Comparison of ENCODE assay signal across 23 cellular contexts in the genomic region with DNA sequence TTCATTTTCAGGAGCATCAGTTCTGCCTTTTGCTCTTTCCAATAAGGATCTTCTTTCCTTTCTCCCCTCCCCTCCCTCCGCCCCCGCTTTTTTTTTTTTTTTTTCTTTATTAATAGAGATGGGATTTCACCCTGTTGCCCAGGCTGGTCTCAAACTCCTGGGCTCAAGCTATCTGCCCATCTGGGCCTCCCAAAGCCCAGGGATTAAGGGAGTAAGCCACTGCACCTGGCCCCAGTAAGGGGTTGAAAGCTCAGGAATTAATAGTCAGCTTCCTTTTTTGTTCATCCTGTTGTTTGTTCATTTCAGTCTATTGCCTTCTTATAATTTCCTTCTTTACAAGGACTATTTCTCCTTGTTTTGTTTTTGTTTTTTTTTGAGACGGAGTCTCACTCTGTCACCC.
"Had no signal": no experiment of that assay in that cellular context is flagged by ENCODE, and none has a peak within 500 bp of the region (broad histone marks: within the 10 kb centered on the region; RNA-seq: fewer than 3 reads in every experiment).

No MANE protein-coding gene starts in this region.

- ATAC-seq: esophagus mucosa; gastroesophageal sphincter; lower lobe of right lung; psoas muscle; right lobe of liver; stimulated activated memory B cell treated with anti-CD40 and anti-IgM and Interleukin-4, amounts not matched to agents 10 μg/mL and 1 μg/mL and 100 μg/mL, for 72 hours; stimulated activated naive CD8-positive, alpha-beta T cell treated with anti-CD3 and anti-CD28 coated beads, Interleukin-15, amount 100 ng/mL, for 72 hours had no signal

- H3K4me1 Mint-ChIP-seq: memory B cell; naive B cell; stimulated activated memory B cell treated with anti-CD40 and anti-IgM and Interleukin-4, amounts not matched to agents 10 μg/mL and 1 μg/mL and 100 μg/mL, for 72 hours; stimulated activated naive CD8-positive, alpha-beta T cell treated with anti-CD3 and anti-CD28 coated beads, Interleukin-15, amount 100 ng/mL, for 72 hours had no signal

- H3K36me3 ChIP-seq: gastroesophageal sphincter, left ventricle myocardium inferior, lower lobe of right lung, neutrophil, right lobe of liver, spleen, thoracic aorta, transverse colon had no signal

- H3K9me3 ChIP-seq: gastroesophageal sphincter, left ventricle myocardium inferior, lower lobe of right lung, neutrophil, psoas muscle, right lobe of liver, spleen, thoracic aorta, transverse colon had no signal

- H3K9me3 Mint-ChIP-seq: memory B cell; naive B cell; stimulated activated memory B cell treated with anti-CD40 and anti-IgM and Interleukin-4, amounts not matched to agents 10 μg/mL and 1 μg/mL and 100 μg/mL, for 72 hours; stimulated activated naive CD8-positive, alpha-beta T cell treated with anti-CD3 and anti-CD28 coated beads, Interleukin-15, amount 100 ng/mL, for 72 hours had no signal

- H3K27ac Mint-ChIP-seq: memory B cell; naive B cell; stimulated activated memory B cell treated with anti-CD40 and anti-IgM and Interleukin-4, amounts not matched to agents 10 μg/mL and 1 μg/mL and 100 μg/mL, for 72 hours; stimulated activated naive CD8-positive, alpha-beta T cell treated with anti-CD3 and anti-CD28 coated beads, Interleukin-15, amount 100 ng/mL, for 72 hours had no signal

- H3K4me1 ChIP-seq: gastroesophageal sphincter, left ventricle myocardium inferior, lower lobe of right lung, psoas muscle, right lobe of liver, spleen, transverse colon had no signal

- H3K27me3 ChIP-seq: gastroesophageal sphincter, right lobe of liver, spleen, transverse colon had no signal

- H3K4me3 ChIP-seq: coronary artery, gastroesophageal sphincter, left ventricle myocardium inferior, lower lobe of right lung, psoas muscle, right lobe of liver, spleen, thoracic aorta, transverse colon had no signal

- DNase-seq: effector CD4-positive, alpha-beta T cell; glutamatergic neuron; islet precursor cell; left ventricle myocardium inferior; lower lobe of right lung; midbrain; naive B cell; psoas muscle; retina; right lobe of liver; stimulated activated CD4-positive, alpha-beta T cell treated with anti-CD3 and anti-CD28 coated beads, Interleukin-15, amount 100 ng/mL, for 24 hours; stimulated activated CD4-positive, alpha-beta T cell treated with anti-CD3 and anti-CD28 coated beads, Interleukin-1b, Interleukin-23, amount 100 ng/mL, for 48 hours; stimulated activated CD4-positive, alpha-beta T cell treated with anti-CD3 and anti-CD28 coated beads, Interleukin-4, amount 100 ng/mL, for 24 hours; stimulated activated naive CD8-positive, alpha-beta T cell treated with anti-CD3 and anti-CD28 coated beads, Interleukin-15, amount 100 ng/mL, for 72 hours; transverse colon had no signal

- H3K4me3 Mint-ChIP-seq: memory B cell; stimulated activated memory B cell treated with anti-CD40 and anti-IgM and Interleukin-4, amounts not matched to agents 10 μg/mL and 1 μg/mL and 100 μg/mL, for 72 hours; stimulated activated naive CD8-positive, alpha-beta T cell treated with anti-CD3 and anti-CD28 coated beads, Interleukin-15, amount 100 ng/mL, for 72 hours had no signal

- H3K36me3 Mint-ChIP-seq: memory B cell; naive B cell; stimulated activated memory B cell treated with anti-CD40 and anti-IgM and Interleukin-4, amounts not matched to agents 10 μg/mL and 1 μg/mL and 100 μg/mL, for 72 hours had no signal

- H3K27ac ChIP-seq: coronary artery, gastroesophageal sphincter, left ventricle myocardium inferior, lower lobe of right lung, neutrophil, psoas muscle, right lobe of liver, spleen, thoracic aorta, transverse colon had no signal

- H3K27me3 Mint-ChIP-seq: memory B cell; naive B cell; stimulated activated memory B cell treated with anti-CD40 and anti-IgM and Interleukin-4, amounts not matched to agents 10 μg/mL and 1 μg/mL and 100 μg/mL, for 72 hours had no signal
